8 cellular contexts compared by ENCODE assay signal in genomic region chr9:15552641-15553527, GRCh38. TPM values are rescaled to one million over a fixed set of nuclear protein-coding genes. Genes with fewer than 3 reads are reported as not detected.
DNase-seq lines count a peak whose midpoint lies in the region; ATAC-seq and TF ChIP-seq lines count a peak whose summit lies in the region.

Gene CCDC171, plus strand, starts transcription at chr9:15553043. Its CDS starts 11,046 bp downstream, at chr9:15564089.

- POLR2A ChIA-PET in T-cell (lab: Charles Lee): interaction anchor here (0.6 to 0.8 kb wide), 9 partner anchors 39 to 328 kb away, joined by 3 to 11 read pairs (median 4); partner anchors contain the start of gene PSIP1 (in 1 of the 2)

- no peaks in the 10 kb centered on the region for H3K9me3 ChIP-seq in left ventricle myocardium inferior (replicated peaks)
- H3K9me3 ChIP-seq in prostate gland: no peaks in the 10 kb centered on the region

- H3K4me1 ChIP-seq in left ventricle myocardium inferior: peaks cover 17% of the 10 kb centered on the region
- no peaks in the 10 kb centered on the region for H3K4me1 ChIP-seq in prostate gland (replicated peaks)
- H3K4me1 ChIP-seq in urinary bladder (ENCODE audit: insufficient read depth): no peaks in the 10 kb centered on the region

- in situ Hi-C loops in GM13977 (cut with MboI; ENCODE audit: low pct_unique_long_range_greater_than_20kb, low sequenced_read_pairs, unreplicated experiment): no loop called here

- under 1% methylated on average over 64 of the region's 65 CpGs for WGBS in prostate gland
- under 1% methylated on average over 65 of the region's 65 CpGs for WGBS in urinary bladder

- no peaks in the 10 kb centered on the region for H3K27me3 Mint-ChIP-seq in T-cell

- peak; percentile 73 for ATAC-seq in HG02870 (IDR thresholded peaks at IDR 0.05; ENCODE audit: unreplicated experiment)
- peak; percentile 88 to 90 (median 90) for ATAC-seq in T-cell (replicated peaks in 1 of 4)

- H3K9me3 Mint-ChIP-seq in T-cell: no peaks in the 10 kb centered on the region

- TF ChIP-seq POLR2A in prostate gland (IDR thresholded peaks at IDR 0.05): peak; percentile 77

- H3K27me3 ChIP-seq in left ventricle myocardium inferior (ENCODE audit: low read depth) (no peaks in the 10 kb centered on the region), prostate gland (replicated peaks; ENCODE audit: insufficient read depth) (no peaks in the 10 kb centered on the region)

- DNase-seq in GM13977 (ENCODE audit: low spot score) (peak; percentile 95), NCI-H146 (lab: John Stamatoyannopoulos, UW) (peak; percentile 98), T-cell (peak; percentile 68 to 87 (median 80)), amniotic stem cell (lab: John Stamatoyannopoulos, UW) (peak; percentile 92), left ventricle myocardium inferior (peak; percentile 91), prostate gland (ENCODE audit: low spot score) (peak; percentile 92)

- peak within 1 kb of the TSS; percentile 76 to 80 for H3K27ac Mint-ChIP-seq in T-cell

- H3K4me3 Mint-ChIP-seq in T-cell: peak within 1 kb of the TSS; percentile 91 to 94 (median 93)

- H3K27ac ChIP-seq in left ventricle myocardium inferior (replicated peaks): peak within 1 kb of the TSS; percentile 90
- H3K27ac ChIP-seq in prostate gland: peak within 1 kb of the TSS; percentile 79 to 82
- H3K27ac ChIP-seq in urinary bladder (ENCODE audit: low read depth): peak within 1 kb of the TSS; percentile 78

- H3K36me3 Mint-ChIP-seq in T-cell: no peaks in the 10 kb centered on the region

- intact Hi-C loops in left ventricle myocardium inferior (cut with micrococcal nuclease): no loop called here
- intact Hi-C loops in prostate gland (cut with DNase I): loop anchor here (2.0 to 5.0 kb wide), 2 partner anchors 42 to 131 kb away; partner anchors contain the start of genes PSIP1 and SNAPC3

- CTCF ChIA-PET in T-cell (lab: Charles Lee): interaction anchor here (0.5 to 2.0 kb wide), 10 partner anchors 15 to 253 kb away, joined by 3 to 9 read pairs (median 6); partner anchors contain the start of gene PSIP1 (in 1 of the 2)

- H3K4me1 Mint-ChIP-seq in T-cell: peaks cover 11 to 23% (median 15%) of the 10 kb centered on the region in 3 donors

- no peaks in the 10 kb centered on the region for H3K36me3 ChIP-seq in left ventricle myocardium inferior
- no peaks in the 10 kb centered on the region for H3K36me3 ChIP-seq in prostate gland
- H3K36me3 ChIP-seq in urinary bladder (ENCODE audit: insufficient read depth): no peaks in the 10 kb centered on the region

- TF ChIP-seq CTCF in GM13977 (IDR thresholded peaks at IDR 0.05; ENCODE audit: extremely low read depth, insufficient read depth, missing control alignments): no peak
- no peak for TF ChIP-seq CTCF in left ventricle myocardium inferior (IDR thresholded peaks at IDR 0.05; ENCODE audit: borderline replicate concordance)
- TF ChIP-seq CTCF in prostate gland (IDR thresholded peaks at IDR 0.05): no peak

- H3K4me3 ChIP-seq in left ventricle myocardium inferior (peak within 1 kb of the TSS; percentile 82), prostate gland (peak within 1 kb of the TSS; percentile 57 to 66), urinary bladder (ENCODE audit: low read depth, low read length) (peak within 1 kb of the TSS; percentile 60)

RNA-seq across cellular contexts. Expression of gene CCDC171, which starts in this region (rescaled TPM):
- 1 to 10 TPM in 4 of 5 donors, under 1 TPM in 1; 0.79 to 1.7 (median 1.4) TPM for total RNA-seq in T-cell
- 1.8 TPM for total RNA-seq in left ventricle myocardium inferior
- 1 to 10 TPM; 2.0 to 7.6 TPM for total RNA-seq in prostate gland
- 20.4 TPM for total RNA-seq in urinary bladder
- 1.6 TPM for polyA plus RNA-seq in urinary bladder

Comparison
In these comparisons a context has a peak if more than half of its experiments do, and no peak if none do; other contexts are left out.
1. Peak in every context shown above with its lines: DNase-seq, ATAC-seq, H3K4me3 ChIP-seq and H3K27ac ChIP-seq.